ENCODE assay signal across 6 cellular contexts in genomic region chr4:142005519-142005918, GRCh38.
"Had no signal": no experiment of that assay in that cellular context is flagged by ENCODE, and none has a peak within 500 bp of the region (broad histone marks: within the 10 kb centered on the region; RNA-seq: fewer than 3 reads in every experiment).

No MANE protein-coding gene starts in this region.

- DNase-seq: IMR-90, KBM-7, KG1 had no signal

- H3K4me3 ChIP-seq: K562 had no signal

- ATAC-seq: HepG2, K562 had no signal

- H3K27ac ChIP-seq: HL-60 had no signal
